Comparison of ENCODE assay signal across 27 cellular contexts in genomic region chr2:67032091-67032490, GRCh38.
"Had no signal": no experiment of that assay in that cellular context is flagged by ENCODE, and none has a peak within 500 bp of the region (broad histone marks: within the 10 kb centered on the region; RNA-seq: fewer than 3 reads in every experiment).

No MANE protein-coding gene starts in this region.

- DNase-seq: activated CD4-positive, alpha-beta T cell treated with anti-CD3 and anti-CD28 coated beads for 36 hours; activated CD4-positive, alpha-beta T cell treated with anti-CD3 and anti-CD28 coated beads, Interleukin-2, amount 50 U/mL, for 48 hours; activated effector memory CD4-positive, alpha-beta T cell treated with Interleukin-2 at 50 U/mL for 16 hours; activated naive CD4-positive, alpha-beta T cell treated with anti-CD3 and anti-CD28 coated beads, Interleukin-2, amount 50 U/mL, for 16 hours; activated naive CD8-positive, alpha-beta T cell treated with anti-CD3 and anti-CD28 coated beads, Interleukin-2, amount 50 U/mL, for 24 hours; activated T-cell treated with anti-CD3 and anti-CD28 coated beads, Interleukin-2, amount 50 U/mL, for 72 hours; anterior cingulate cortex; cerebellar nuclear complex; glutamatergic neuron; immature natural killer cell; kidney glomerular epithelial cell; left lung; naive thymus-derived CD8-positive, alpha-beta T cell; retina; sigmoid colon; stimulated activated CD4-positive, alpha-beta T cell treated with anti-CD3 and anti-CD28 coated beads, Interleukin-15, amount 100 ng/mL, for 24 hours; stomach; T-helper 1 cell; T-helper 9 cell; transverse colon had no signal

- FAIRE-seq: frontal cortex, urothelium cell line had no signal

- H3K9me3 ChIP-seq: left lung, sigmoid colon, stomach, transverse colon had no signal

- H3K79me2 ChIP-seq: hepatocyte had no signal

- H3K4me3 ChIP-seq: hepatocyte, left lung, lung, neural progenitor cell, sigmoid colon, smooth muscle cell, stomach, transverse colon had no signal

- H3K4me1 ChIP-seq: left lung, neural progenitor cell, transverse colon had no signal

- H3K9ac ChIP-seq: neural progenitor cell had no signal

- H3K27ac ChIP-seq: hepatocyte, left lung, neural progenitor cell, stomach, transverse colon had no signal

- H3K4me2 ChIP-seq: hepatocyte, neural progenitor cell, smooth muscle cell had no signal

- H2AFZ ChIP-seq: hepatocyte, neural progenitor cell had no signal

- H3K36me3 ChIP-seq: left lung, neural progenitor cell, sigmoid colon, stomach, transverse colon had no signal

- H3K27me3 ChIP-seq: hepatocyte, left lung, neural progenitor cell, sigmoid colon, stomach had no signal

- ATAC-seq: activated CD4-positive, alpha-beta T cell treated with anti-CD3 and anti-CD28 coated beads for 36 hours; activated naive CD8-positive, alpha-beta T cell treated with anti-CD3 and anti-CD28 coated beads, Interleukin-2, amount 50 U/mL, for 24 hours; activated T-cell treated with anti-CD3 and anti-CD28 coated beads, Interleukin-2, amount 50 U/mL, for 72 hours; left lung; naive thymus-derived CD8-positive, alpha-beta T cell; stimulated activated memory B cell treated with anti-CD40 and anti-IgM and Interleukin-4, amounts not matched to agents 10 μg/mL and 1 μg/mL and 100 μg/mL, for 72 hours had no signal
